8 cellular contexts compared by ENCODE assay signal in the genomic region with DNA sequence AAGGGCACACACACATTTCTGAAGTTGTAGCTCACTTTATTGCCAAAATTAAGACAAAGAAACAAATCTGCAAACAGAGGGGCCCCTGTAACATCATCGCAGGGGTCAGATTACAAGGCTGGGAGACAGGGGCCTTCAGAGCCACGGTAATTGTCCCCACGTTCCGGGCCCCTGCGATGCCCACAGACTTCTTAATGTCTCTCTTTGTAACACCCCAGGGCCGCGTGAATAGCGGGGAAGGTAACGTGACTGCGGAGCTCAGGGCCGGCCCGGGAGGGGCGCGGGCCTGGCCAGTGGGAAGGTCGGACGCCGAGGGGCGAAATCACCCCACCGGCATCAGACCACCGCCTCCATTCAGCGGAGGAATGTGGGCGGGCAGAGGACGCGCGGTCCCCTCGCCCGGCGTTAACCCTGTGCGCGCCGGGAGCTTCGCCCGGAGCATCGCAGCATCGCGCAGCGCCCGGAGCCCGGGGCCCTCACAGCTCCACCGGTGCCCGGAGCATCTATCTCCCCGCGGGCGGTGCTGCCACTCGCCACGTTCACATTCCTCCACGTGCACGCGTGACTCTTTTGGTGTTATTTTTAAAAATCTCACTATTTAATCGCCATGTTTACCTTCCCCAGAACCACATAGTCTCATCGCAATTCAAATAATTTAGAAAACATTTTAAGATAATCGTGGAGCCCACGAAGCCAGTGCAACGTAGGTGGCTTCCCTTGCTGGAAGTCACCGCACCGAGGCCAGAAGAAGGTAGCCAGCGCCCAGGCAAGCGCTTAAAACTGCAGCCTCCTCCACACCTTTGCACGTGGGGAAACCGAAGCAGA. TPM values are rescaled to one million over a fixed set of nuclear protein-coding genes. Genes with fewer than 3 reads are reported as not detected.
DNase-seq lines count a peak whose midpoint lies in the region; ATAC-seq, FAIRE-seq and TF ChIP-seq lines count a peak whose summit lies in the region.

No MANE protein-coding gene starts in this region.

- H3K27me3 ChIP-seq in heart right ventricle (peaks cover 0 to 28% (median 4%) of the 10 kb centered on the region in 7 donors), pancreas (peaks cover 0 to 6% (median 0%) of the 10 kb centered on the region in 4 donors)

- peak overlapping the region; percentile 25 to 75 (median 56) for H3K4me3 ChIP-seq in heart right ventricle
- H3K4me3 ChIP-seq in pancreas = peak overlapping the region; percentile 6 to 50 (median 24)

- no peaks in the 10 kb centered on the region for H3K9me3 Mint-ChIP-seq in activated naive CD8-positive, alpha-beta T cell treated with anti-CD3 and anti-CD28 coated beads, Interleukin-2, amount 10 ng/mL, durations not matched to agents 7 days and 5 days

- H3K27ac ChIP-seq in heart right ventricle (peak overlapping the region in 2 of 10 donors; percentile 23 to 53), pancreas (no peak overlapping the region)

- no peak overlapping the region for H3K27ac Mint-ChIP-seq in activated naive CD8-positive, alpha-beta T cell treated with anti-CD3 and anti-CD28 coated beads, Interleukin-2, amount 10 ng/mL, durations not matched to agents 7 days and 5 days

- FAIRE-seq in G401.6 (lab: Jason Lieb, UNC) (peak; percentile 99), pancreas (lab: Jason Lieb, UNC) (no peak)

- peaks cover 8% of the 10 kb centered on the region for H3K4me1 Mint-ChIP-seq in activated naive CD8-positive, alpha-beta T cell treated with anti-CD3 and anti-CD28 coated beads, Interleukin-2, amount 10 ng/mL, durations not matched to agents 7 days and 5 days

- H3K36me3 Mint-ChIP-seq in activated naive CD8-positive, alpha-beta T cell treated with anti-CD3 and anti-CD28 coated beads, Interleukin-2, amount 10 ng/mL, durations not matched to agents 7 days and 5 days = no peaks in the 10 kb centered on the region

- 1% methylated on average over 60 of the region's 60 CpGs for WGBS in heart right ventricle, 2 donors
- 4 to 6% methylated on average over 59 to 60 of the region's 60 CpGs for WGBS in pancreas, 2 donors

- H3K4me1 ChIP-seq in heart right ventricle (peaks cover 7 to 43% (median 30%) of the 10 kb centered on the region in 9 donors), pancreas (peaks cover 0 to 9% (median 0%) of the 10 kb centered on the region in 3 donors)

- DNase-seq in NCI-H146 treated with DMSO at 0.1 percent for 48 hours (lab: John Stamatoyannopoulos, UW; ENCODE audit: unreplicated experiment) (peak; percentile 72), heart right ventricle (no peak), pancreas (peak in 1 of 6 donors; percentile 63), NCI-H1092 (lab: John Stamatoyannopoulos, UW) (no peak)
- peak; percentile 40 for DNase-seq in activated naive CD8-positive, alpha-beta T cell treated with anti-CD3 and anti-CD28 coated beads, Interleukin-2, amount 10 ng/mL, durations not matched to agents 7 days and 5 days

- TF ChIP-seq CTCF in heart right ventricle (IDR thresholded peaks at IDR 0.05) (no peak), pancreas (IDR thresholded peaks at IDR 0.05) (no peak)

- H3K27me3 Mint-ChIP-seq in activated naive CD8-positive, alpha-beta T cell treated with anti-CD3 and anti-CD28 coated beads, Interleukin-2, amount 10 ng/mL, durations not matched to agents 7 days and 5 days = peaks cover 39% of the 10 kb centered on the region

- no peaks in the 10 kb centered on the region for H3K36me3 ChIP-seq in heart right ventricle
- no peaks in the 10 kb centered on the region for H3K36me3 ChIP-seq in pancreas

- peak overlapping the region; percentile 87 for H3K4me3 Mint-ChIP-seq in activated naive CD8-positive, alpha-beta T cell treated with anti-CD3 and anti-CD28 coated beads, Interleukin-2, amount 10 ng/mL, durations not matched to agents 7 days and 5 days

- POLR2A ChIA-PET in activated naive CD8-positive, alpha-beta T cell treated with anti-CD3 and anti-CD28 coated beads, Interleukin-2, amount 10 ng/mL, durations not matched to agents 7 days and 5 days (lab: Charles Lee) = interaction anchor here (0.6 to 1.6 kb wide), 3 partner anchors 21 to 324 kb away, joined by 3 to 5 read pairs (median 4); a partner anchor contains a TSS

- intact Hi-C loops in heart right ventricle (cut with DNase I) = no loop called here
- intact Hi-C loops in pancreas (cut with DNase I) = no loop called here

- ATAC-seq in activated naive CD8-positive, alpha-beta T cell treated with anti-CD3 and anti-CD28 coated beads, Interleukin-2, amount 10 ng/mL, durations not matched to agents 7 days and 5 days (ENCODE audit: low read depth) = peak; percentile 77
- ATAC-seq in heart right ventricle = peak; percentile 35 to 76 (median 58)
- ATAC-seq in pancreas = peak; percentile 41 to 70 (median 68)
- no peak for ATAC-seq in HG03280 (IDR thresholded peaks at IDR 0.05; ENCODE audit: unreplicated experiment)
- ATAC-seq in GM21515 (IDR thresholded peaks at IDR 0.05; ENCODE audit: unreplicated experiment) = no peak

- no peaks in the 10 kb centered on the region for H3K9me3 ChIP-seq in heart right ventricle
- no peaks in the 10 kb centered on the region for H3K9me3 ChIP-seq in pancreas

RNA-seq across cellular contexts. Expression of a gene that starts 22.0 kb away (rescaled TPM):
- 1 to 10 TPM; 2.9 to 3.0 TPM for total RNA-seq in activated naive CD8-positive, alpha-beta T cell treated with anti-CD3 and anti-CD28 coated beads, Interleukin-2, amount 10 ng/mL, durations not matched to agents 7 days and 5 days
- total RNA-seq in heart right ventricle = under 1 TPM; 0.21 to 0.67 (median 0.45) TPM
- polyA plus RNA-seq in heart right ventricle = under 1 TPM; 0.30 to 0.66 TPM
- total RNA-seq in pancreas = 1 to 10 TPM in 3 of 6 donors, under 1 TPM in 3; 0.72 to 1.4 (median 0.96) TPM
- polyA plus RNA-seq in pancreas = 1 to 10 TPM; 1.1 to 1.9 TPM

RNA-seq across cellular contexts. Expression of a gene that starts 36.3 kb away (rescaled TPM):
- total RNA-seq in activated naive CD8-positive, alpha-beta T cell treated with anti-CD3 and anti-CD28 coated beads, Interleukin-2, amount 10 ng/mL, durations not matched to agents 7 days and 5 days = 10 to 100 TPM; 59.9 to 62.1 TPM
- 10 to 100 TPM; 10.9 to 14.7 (median 12.4) TPM for total RNA-seq in heart right ventricle
- polyA plus RNA-seq in heart right ventricle = 1 to 10 TPM; 4.3 to 8.5 TPM
- total RNA-seq in pancreas = 10 to 100 TPM in 5 of 6 donors, 1 to 10 TPM in 1; 7.2 to 16.4 (median 12.7) TPM
- 10 to 100 TPM in 1 of 2 donors, 1 to 10 TPM in 1; 5.5 to 13.5 TPM for polyA plus RNA-seq in pancreas

Comparison
In these comparisons a context has a peak if more than half of its experiments do, and no peak if none do; other contexts are left out.
1. DNase-seq: peak in NCI-H146 treated with DMSO at 0.1 percent for 48 hours (single experiment) and activated naive CD8-positive, alpha-beta T cell treated with anti-CD3 and anti-CD28 coated beads, Interleukin-2, amount 10 ng/mL, durations not matched to agents 7 days and 5 days (single experiment); none in heart right ventricle (0 of 2) and NCI-H1092 (single experiment).
2. ATAC-seq: peak in activated naive CD8-positive, alpha-beta T cell treated with anti-CD3 and anti-CD28 coated beads, Interleukin-2, amount 10 ng/mL, durations not matched to agents 7 days and 5 days (single experiment), heart right ventricle (8 of 8) and pancreas (4 of 4); none in HG03280 (single experiment) and GM21515 (single experiment).